ENCODE assay signal across 15 cellular contexts in the genomic region with DNA sequence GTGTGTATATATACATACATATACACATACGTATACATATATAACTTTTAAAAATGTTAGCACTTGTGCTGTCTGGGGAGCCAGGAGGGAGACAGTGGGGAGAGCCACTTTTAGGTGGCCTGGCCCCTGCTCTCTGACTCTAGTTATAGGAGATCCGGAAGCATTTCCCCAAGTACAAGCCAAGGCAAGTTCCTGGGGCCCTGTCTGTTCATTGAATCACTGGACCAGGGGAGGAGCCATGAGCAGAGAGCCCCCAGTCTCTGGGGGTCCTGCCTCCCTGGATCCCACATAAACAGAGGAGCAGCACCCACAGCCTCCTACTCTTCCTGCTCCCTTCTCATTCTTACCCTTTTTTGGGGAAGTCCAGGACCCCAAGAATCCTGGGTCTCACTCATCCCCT. TPM values are rescaled to one million over a fixed set of nuclear protein-coding genes. Genes with fewer than 3 reads are reported as not detected.
DNase-seq lines count a peak whose midpoint lies in the region; ATAC-seq, FAIRE-seq and TF ChIP-seq lines count a peak whose summit lies in the region.
"Had no signal": no experiment of that assay in that cellular context is flagged by ENCODE, and none has a peak within 500 bp of the region (broad histone marks: within the 10 kb centered on the region; RNA-seq: fewer than 3 reads in every experiment).

No MANE protein-coding gene starts in this region.

- POLR2A ChIA-PET in HEK293 (lab: Yijun Ruan, JAX) (no interaction called here), RWPE1 (lab: Yijun Ruan, JAX; ENCODE audit: low non-redundant PET) (no interaction called here)

- peaks cover 42% of the 10 kb centered on the region for H3K4me1 ChIP-seq in BLaER1
- no peaks in the 10 kb centered on the region for H3K4me1 ChIP-seq in HEK293 (ENCODE audit: control insufficient read depth, insufficient read depth, low read length)
- peaks cover 2% of the 10 kb centered on the region for H3K4me1 ChIP-seq in iPS-15b (ENCODE audit: control insufficient read depth, insufficient read depth, low read length)

- H3K27me3 Mint-ChIP-seq in natural killer cell treated with Interleukin-12 subunit alpha and Interleukin-12 subunit beta and Interleukin-15 and Interleukin-18, amount 100 ng/mL, for 72 hours = peaks cover 0 to 5% of the 10 kb centered on the region in 2 donors

- H3K9me3 ChIP-seq in BLaER1 (no peaks in the 10 kb centered on the region), HEK293 (ENCODE audit: control insufficient read depth, insufficient read depth, low read depth, low read length) (no peaks in the 10 kb centered on the region), iPS-15b (ENCODE audit: control insufficient read depth, insufficient read depth, low read length) (no peaks in the 10 kb centered on the region)
- H3K9me3 ChIP-seq: tibial nerve had no signal

- peak overlapping the region; percentile 51 for H3K4me2 ChIP-seq in BLaER1

- H3K9me3 Mint-ChIP-seq in natural killer cell treated with Interleukin-12 subunit alpha and Interleukin-12 subunit beta and Interleukin-15 and Interleukin-18, amount 100 ng/mL, for 72 hours = no peaks in the 10 kb centered on the region
- H3K9me3 Mint-ChIP-seq: activated naive CD8-positive, alpha-beta T cell treated with anti-CD3 and anti-CD28 coated beads, Interleukin-2, amount 10 ng/mL, durations not matched to agents 7 days and 5 days had no signal

- ATAC-seq in GM21515 (IDR thresholded peaks at IDR 0.05; ENCODE audit: unreplicated experiment) = no peak
- no peak for ATAC-seq in natural killer cell treated with Interleukin-12 subunit alpha and Interleukin-12 subunit beta and Interleukin-15 and Interleukin-18, amount 100 ng/mL, for 72 hours

- no peak overlapping the region; the same call in 1 of the 2 replicates for H3K9ac ChIP-seq in BLaER1
- H3K9ac ChIP-seq in iPS-15b (ENCODE audit: low read depth, low read length) = no peak overlapping the region

- CTCF ChIA-PET in HEK293 (lab: Yijun Ruan, JAX) = no interaction called here
- CTCF ChIA-PET in RWPE1 (lab: Yijun Ruan, JAX) = interaction anchor here (0.6 kb wide), 1 partner anchor 384 kb away, joined by 4 read pairs; no protein-coding TSS in a partner anchor

- no peaks in the 10 kb centered on the region for H3K27me3 ChIP-seq in BLaER1
- no peaks in the 10 kb centered on the region for H3K27me3 ChIP-seq in iPS-15b (ENCODE audit: control insufficient read depth, insufficient read depth, low read length)
- H3K27me3 ChIP-seq: tibial nerve had no signal

- H3K36me3 ChIP-seq in BLaER1 (no peaks in the 10 kb centered on the region), HEK293 (ENCODE audit: control insufficient read depth in 2 of 2, insufficient read depth in 1 of 2, low read length in 2 of 2) (no peaks in the 10 kb centered on the region), iPS-15b (ENCODE audit: control insufficient read depth, insufficient read depth, low read length) (no peaks in the 10 kb centered on the region)
- H3K36me3 ChIP-seq: tibial nerve had no signal

- H3K4me3 ChIP-seq in BLaER1 = no peak overlapping the region
- H3K4me3 ChIP-seq in HEK293 (ENCODE audit: low read depth, low read length) = no peak overlapping the region
- H3K4me3 ChIP-seq in iPS-15b (ENCODE audit: low read depth, low read length) = peak overlapping the region; percentile 2
- H3K4me3 ChIP-seq: tibial nerve had no signal

- no peak for FAIRE-seq in GM12891 (lab: Jason Lieb, UNC)
- FAIRE-seq: D721Med had no signal

- TF ChIP-seq POLR2A in GM12891 (IDR thresholded peaks at IDR 0.05; ENCODE audit: low read depth, low read length) = no peak

- DNase-seq in RWPE1 (ENCODE audit: low spot score) (peak; percentile 84), mesenteric fat pad (ENCODE audit: low spot score) (no peak), GM12891 (ENCODE audit: insufficient read length, low spot score) (no peak)
- no peak for DNase-seq in natural killer cell treated with Interleukin-12 subunit alpha and Interleukin-12 subunit beta and Interleukin-15 and Interleukin-18, amount 100 ng/mL, for 72 hours (ENCODE audit: low spot score)
- DNase-seq: activated CD8-positive, alpha-beta memory T cell treated with anti-CD3 and anti-CD28 coated beads, Interleukin-2, amount 50 U/mL, for 48 hours; activated naive CD8-positive, alpha-beta T cell treated with anti-CD3 and anti-CD28 coated beads, Interleukin-2, amount 10 ng/mL, durations not matched to agents 7 days and 5 days; NCI-H2227 treated with DMSO at 0.1 percent for 48 hours; OCI-M1; posterior cingulate gyrus had no signal

- no peak overlapping the region for H3K27ac Mint-ChIP-seq in natural killer cell treated with Interleukin-12 subunit alpha and Interleukin-12 subunit beta and Interleukin-15 and Interleukin-18, amount 100 ng/mL, for 72 hours
- H3K27ac Mint-ChIP-seq: activated naive CD8-positive, alpha-beta T cell treated with anti-CD3 and anti-CD28 coated beads, Interleukin-2, amount 10 ng/mL, durations not matched to agents 7 days and 5 days had no signal

- peaks cover 16 to 23% of the 10 kb centered on the region in 2 donors for H3K4me1 Mint-ChIP-seq in natural killer cell treated with Interleukin-12 subunit alpha and Interleukin-12 subunit beta and Interleukin-15 and Interleukin-18, amount 100 ng/mL, for 72 hours (ENCODE audit: low read depth in 2 of 2)

- peak overlapping the region; percentile 54; the same call in 1 of the 2 replicates for H3K27ac ChIP-seq in BLaER1
- H3K27ac ChIP-seq in HEK293 (ENCODE audit: extremely low read depth, low read depth, low read length) = no peak overlapping the region
- peak overlapping the region; percentile 93 for H3K27ac ChIP-seq in RWPE1
- H3K27ac ChIP-seq: tibial nerve had no signal

- no peaks in the 10 kb centered on the region for H4K20me1 ChIP-seq in BLaER1

- no peaks in the 10 kb centered on the region for H3K36me3 Mint-ChIP-seq in natural killer cell treated with Interleukin-12 subunit alpha and Interleukin-12 subunit beta and Interleukin-15 and Interleukin-18, amount 100 ng/mL, for 72 hours
- H3K36me3 Mint-ChIP-seq: activated naive CD8-positive, alpha-beta T cell treated with anti-CD3 and anti-CD28 coated beads, Interleukin-2, amount 10 ng/mL, durations not matched to agents 7 days and 5 days had no signal

- TF ChIP-seq CTCF in HEK293 (tag by site-specific recombination; IDR thresholded peaks at IDR 0.05) = no peak
- TF ChIP-seq CTCF in RWPE1 (conservative IDR thresholded peaks at IDR 0.05; ENCODE audit: low read depth) = no peak

- H3K4me3 Mint-ChIP-seq in natural killer cell treated with Interleukin-12 subunit alpha and Interleukin-12 subunit beta and Interleukin-15 and Interleukin-18, amount 100 ng/mL, for 72 hours = no peak overlapping the region
- H3K4me3 Mint-ChIP-seq: activated naive CD8-positive, alpha-beta T cell treated with anti-CD3 and anti-CD28 coated beads, Interleukin-2, amount 10 ng/mL, durations not matched to agents 7 days and 5 days had no signal

TF ChIP-seq in HEK293, 187 proteins besides CTCF, POLR2A, EP300 and RAD21:
- no peak for TF ChIP-seq ZNF621 (tag by site-specific recombination; IDR thresholded peaks at IDR 0.05)
- TF ChIP-seq ZBTB20 (tag by site-specific recombination; IDR thresholded peaks at IDR 0.05) = peak; percentile 66; the same call in 1 of the 2 replicates

TF ChIP-seq in GM12891, 5 proteins besides CTCF, POLR2A, EP300 and RAD21:
- TF ChIP-seq TAF1 (IDR thresholded peaks at IDR 0.05; ENCODE audit: low read depth, low read length) = no peak
- no peak for TF ChIP-seq PAX5 (IDR thresholded peaks at IDR 0.05; ENCODE audit: insufficient read depth, low read length, severe bottlenecking)
- no peak for TF ChIP-seq SPI1 (IDR thresholded peaks at IDR 0.05; ENCODE audit: low read depth, low read length)
TF ChIP-seq in GM12891: peak in this region for 0.

RNA-seq across cellular contexts. Expression of gene TMED10, which starts 45.4 kb away (rescaled TPM):
- total RNA-seq in mesenteric fat pad = 330 TPM
- polyA plus RNA-seq in GM12891 (2012; ENCODE audit: low read depth, missing spikeins) = 90.2 TPM
- total RNA-seq in natural killer cell treated with Interleukin-12 subunit alpha and Interleukin-12 subunit beta and Interleukin-15 and Interleukin-18, amount 100 ng/mL, for 72 hours = 100 to 1,000 TPM; 200 to 265 TPM

RNA-seq across cellular contexts. Expression of gene FOS, which starts 56.8 kb away (rescaled TPM):
- total RNA-seq in mesenteric fat pad = 1,900 TPM
- 6.8 TPM for polyA plus RNA-seq in GM12891 (2012; ENCODE audit: low read depth, missing spikeins)
- total RNA-seq in natural killer cell treated with Interleukin-12 subunit alpha and Interleukin-12 subunit beta and Interleukin-15 and Interleukin-18, amount 100 ng/mL, for 72 hours = 10 to 100 TPM; 25.3 to 35.2 TPM

Comparison
In these comparisons a context has a peak if more than half of its experiments do, and no peak if none do; other contexts are left out.
1. RNA of gene FOS, which starts 56.8 kb away (total RNA-seq): 1,900 TPM in mesenteric fat pad (single experiment); 25.3 to 35.2 TPM in natural killer cell treated with Interleukin-12 subunit alpha and Interleukin-12 subunit beta and Interleukin-15 and Interleukin-18, amount 100 ng/mL, for 72 hours; every median in the first group is over 10 times any median in the second.